In genomic region chr4:159606835-159607234, GRCh38 we compare ENCODE assay signal across 17 cellular contexts.
A peak's percentile ranks its signal among the peaks of the same experiment; 100 is the strongest.
DNase-seq lines count a peak whose midpoint lies in the region; ATAC-seq, FAIRE-seq and TF ChIP-seq lines count a peak whose summit lies in the region.
"Had no signal": no experiment of that assay in that cellular context is flagged by ENCODE, and none has a peak within 500 bp of the region (broad histone marks: within the 10 kb centered on the region; RNA-seq: fewer than 3 reads in every experiment).

No MANE protein-coding gene starts in this region.

- TF ChIP-seq CTCF in choroid plexus epithelial cell (conservative IDR thresholded peaks at IDR 0.05; ENCODE audit: low read depth, low read length), result no peak
- no peak for TF ChIP-seq CTCF in retinal pigment epithelial cell (conservative IDR thresholded peaks at IDR 0.05; ENCODE audit: low read depth, low read length)
- no peak for TF ChIP-seq CTCF in body of pancreas (IDR thresholded peaks at IDR 0.05)
- TF ChIP-seq CTCF in endothelial cell (IDR thresholded peaks at IDR 0.05; ENCODE audit: unreplicated experiment), result no peak
- TF ChIP-seq CTCF in GM10248 (IDR thresholded peaks at IDR 0.05; ENCODE audit: control extremely low read depth, extremely low read depth, low read depth, missing control alignments), result no peak

- CTCF ChIA-PET in GM10248 (lab: Yijun Ruan, JAX), result no interaction called here

- peaks cover 14% of the 10 kb centered on the region; the same call in 1 of the 2 replicates for H3K4me1 ChIP-seq in HUES48 (ENCODE audit: control insufficient read depth, insufficient read depth, low read length)
- H3K4me1 ChIP-seq in body of pancreas, result peaks cover 6% of the 10 kb centered on the region

- no peak for FAIRE-seq in RCC 7860 (lab: Jason Lieb, UNC)

- no peak overlapping the region for H3K27ac Mint-ChIP-seq in endothelial cell (ENCODE audit: unreplicated experiment)
- H3K27ac Mint-ChIP-seq: CD8-positive, alpha-beta T cell; IgD-negative memory B cell had no signal

- no peaks in the 10 kb centered on the region for H3K36me3 Mint-ChIP-seq in endothelial cell (ENCODE audit: low read depth, unreplicated experiment)
- H3K36me3 Mint-ChIP-seq: CD8-positive, alpha-beta T cell; IgD-negative memory B cell had no signal

- H3K4me1 Mint-ChIP-seq in endothelial cell (ENCODE audit: unreplicated experiment), result no peaks in the 10 kb centered on the region
- H3K4me1 Mint-ChIP-seq: IgD-negative memory B cell had no signal

- ATAC-seq in body of pancreas, result no peak
- ATAC-seq: CD8-positive, alpha-beta T cell; SK-N-SH treated with all-trans-retinoic acid at 6 μM for 48 hours had no signal

- POLR2A ChIA-PET in GM10248 (lab: Yijun Ruan, JAX), result no interaction called here

- DNase-seq in RCC 7860 (ENCODE audit: low spot score) (peak; percentile 5), choroid plexus epithelial cell (ENCODE audit: low read depth) (peak; percentile 45), retinal pigment epithelial cell (ENCODE audit: low read depth) (peak; percentile 27), body of pancreas (no peak), NCI-H146 (lab: John Stamatoyannopoulos, UW) (no peak), endothelial cell (ENCODE audit: low spot score) (no peak), GM10248 (ENCODE audit: extremely low spot score) (no peak)
- DNase-seq: CD8-positive, alpha-beta T cell; H7; NCI-H1092 treated with DMSO at 0.1 percent for 48 hours; NCI-H187; NCI-H446; Right ventricle myocardium superior had no signal

- H3K27ac ChIP-seq in HUES48 (ENCODE audit: low read depth, low read length), result peak overlapping the region; percentile 90
- no peak overlapping the region for H3K27ac ChIP-seq in body of pancreas
- H3K27ac ChIP-seq: PC-9 had no signal

- H3K27me3 ChIP-seq in HUES48 (ENCODE audit: control insufficient read depth, insufficient read depth, low read length) (no peaks in the 10 kb centered on the region), body of pancreas (no peaks in the 10 kb centered on the region)

- no peak overlapping the region for H3K4me3 Mint-ChIP-seq in endothelial cell (ENCODE audit: unreplicated experiment)
- H3K4me3 Mint-ChIP-seq: CD8-positive, alpha-beta T cell; IgD-negative memory B cell had no signal

- no peaks in the 10 kb centered on the region for H3K9me3 Mint-ChIP-seq in endothelial cell (ENCODE audit: unreplicated experiment)

- H3K27me3 Mint-ChIP-seq in endothelial cell (ENCODE audit: unreplicated experiment), result no peaks in the 10 kb centered on the region
- H3K27me3 Mint-ChIP-seq: IgD-negative memory B cell had no signal

- intact Hi-C loops in body of pancreas (cut with DNase I), result no loop called here

- H3K9ac ChIP-seq in HUES48 (ENCODE audit: low read depth, low read length), result no peak overlapping the region

- H3K9me3 ChIP-seq in HUES48 (ENCODE audit: control insufficient read depth, insufficient read depth, low read length), result peaks cover 18% of the 10 kb centered on the region
- H3K9me3 ChIP-seq in body of pancreas, result no peaks in the 10 kb centered on the region

- no peak for TF ChIP-seq POLR2A in body of pancreas (IDR thresholded peaks at IDR 0.05)

- H3K4me3 ChIP-seq in HUES48 (ENCODE audit: low read depth, low read length), result no peak overlapping the region
- H3K4me3 ChIP-seq in choroid plexus epithelial cell (ENCODE audit: low read depth, low read length), result no peak overlapping the region
- no peak overlapping the region for H3K4me3 ChIP-seq in retinal pigment epithelial cell (ENCODE audit: low read length)
- H3K4me3 ChIP-seq in body of pancreas, result no peak overlapping the region
- H3K4me3 ChIP-seq: PC-9 had no signal

- H3K36me3 ChIP-seq in HUES48 (ENCODE audit: control insufficient read depth, insufficient read depth, low read length) (no peaks in the 10 kb centered on the region), body of pancreas (replicated peaks in 1 of 2; ENCODE audit: insufficient read depth in 1 of 2, low read depth in 2 of 2) (no peaks in the 10 kb centered on the region)

Comparison
In these comparisons a context has a peak if more than half of its experiments do, and no peak if none do; other contexts are left out.
1. DNase-seq: peak in RCC 7860 (single experiment), choroid plexus epithelial cell (single experiment) and retinal pigment epithelial cell (single experiment); none in body of pancreas (0 of 4), NCI-H146 (single experiment), endothelial cell (single experiment) and GM10248 (single experiment).